ENCODE assay signal across 19 cellular contexts in the genomic region with DNA sequence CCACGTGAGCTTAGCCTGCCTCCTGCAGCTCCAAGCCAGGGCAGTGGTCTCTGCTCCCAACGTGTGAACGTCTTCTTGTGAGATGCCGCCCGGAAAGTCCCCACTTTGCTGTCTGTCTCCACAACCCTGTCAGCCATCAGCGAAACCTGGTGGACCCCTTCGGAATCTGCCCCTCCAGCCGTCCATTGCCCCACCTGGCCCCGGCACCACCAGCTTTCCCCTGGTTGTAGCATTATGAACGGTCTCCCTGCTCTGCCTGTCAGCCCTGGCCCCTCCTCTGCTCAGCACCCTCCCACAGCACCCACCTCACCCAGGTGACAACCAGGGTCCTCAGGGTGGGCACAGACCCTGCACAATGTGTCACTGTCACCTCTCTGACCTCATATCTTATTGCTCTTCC.
DNase-seq lines count a peak whose midpoint lies in the region; ATAC-seq, FAIRE-seq and TF ChIP-seq lines count a peak whose summit lies in the region.
"Had no signal": no experiment of that assay in that cellular context is flagged by ENCODE, and none has a peak within 500 bp of the region (broad histone marks: within the 10 kb centered on the region; RNA-seq: fewer than 3 reads in every experiment).

No MANE protein-coding gene starts in this region.

- 89 to 94% (median 92%) methylated on average over 9 to 10 of the region's 10 CpGs for WGBS in heart left ventricle, 4 donors
- WGBS in right cardiac atrium: 92% methylated on average over 10 of the region's 10 CpGs
- WGBS in neuronal stem cell (ENCODE audit: extremely low coverage in 2 of 2, insufficient read length in 2 of 2, insufficient replicate concordance in 1 of 2), 2 donors: no CpG with 5 or more reads among the region's 10 CpGs

- intact Hi-C loops in heart left ventricle (cut with DNase I) (no loop called here), left ventricle myocardium superior (cut with micrococcal nuclease) (no loop called here), right cardiac atrium (cut with DNase I) (no loop called here), Right ventricle myocardium inferior (cut with DNase I) (no loop called here)

- ATAC-seq in heart left ventricle (no peak), left ventricle myocardium superior (no peak), right cardiac atrium (no peak), Right ventricle myocardium inferior (no peak)
- no peak for ATAC-seq in stimulated activated effector memory CD8-positive, alpha-beta T cell treated with anti-CD3 and anti-CD28 coated beads, Interleukin-12 subunit alpha, Interleukin-12 subunit beta, amount 100 ng/mL, for 72 hours
- ATAC-seq: A549; CD8-positive, alpha-beta T cell; GM23338 had no signal

- no peak overlapping the region for H3K14ac ChIP-seq in neuronal stem cell (ENCODE audit: low read length)

- no peak overlapping the region for H2BK15ac ChIP-seq in neuronal stem cell (ENCODE audit: low read length)

- peak overlapping the region in 9 of 12 donors; percentile 29 to 70 (median 50) for H3K27ac ChIP-seq in heart left ventricle
- peak overlapping the region; percentile 31 for H3K27ac ChIP-seq in right cardiac atrium (ENCODE audit: low read length)
- H3K27ac ChIP-seq in neuronal stem cell (replicated peaks; ENCODE audit: low read length): no peak overlapping the region
- H3K27ac ChIP-seq: 22Rv1; A549; BLaER1 treated with 17β-estradiol and CSF1 and Interleukin-3, amounts not matched to agents 10 nM and 100 nM had no signal

- H3K36me3 ChIP-seq in heart left ventricle (no peaks in the 10 kb centered on the region), neuronal stem cell (replicated peaks in 1 of 2; ENCODE audit: control insufficient read depth in 2 of 2, insufficient read depth in 2 of 2, low read length in 2 of 2) (no peaks in the 10 kb centered on the region)
- H3K36me3 ChIP-seq: BLaER1 treated with 17β-estradiol and CSF1 and Interleukin-3, amounts not matched to agents 10 nM and 100 nM had no signal

- TF ChIP-seq POLR2A in heart left ventricle (IDR thresholded peaks at IDR 0.05): no peak

- H2AFZ ChIP-seq in neuronal stem cell (ENCODE audit: low read length): no peak overlapping the region
- H2AFZ ChIP-seq: GM23338 had no signal

- no peak for TF ChIP-seq CTCF in heart left ventricle (IDR thresholded peaks at IDR 0.05)

- peaks cover 5% of the 10 kb centered on the region for H3K4me1 Mint-ChIP-seq in stimulated activated effector memory CD8-positive, alpha-beta T cell treated with anti-CD3 and anti-CD28 coated beads, Interleukin-12 subunit alpha, Interleukin-12 subunit beta, amount 100 ng/mL, for 72 hours

- H3K4ac ChIP-seq in neuronal stem cell (ENCODE audit: low read length): no peak overlapping the region

- no peak overlapping the region for H4K8ac ChIP-seq in neuronal stem cell (ENCODE audit: low read depth, low read length)

- no peaks in the 10 kb centered on the region for H3K36me3 Mint-ChIP-seq in stimulated activated effector memory CD8-positive, alpha-beta T cell treated with anti-CD3 and anti-CD28 coated beads, Interleukin-12 subunit alpha, Interleukin-12 subunit beta, amount 100 ng/mL, for 72 hours
- H3K36me3 Mint-ChIP-seq: CD8-positive, alpha-beta T cell had no signal

- no peak overlapping the region for H2BK120ac ChIP-seq in neuronal stem cell (ENCODE audit: low read depth, low read length)

- H3K4me3 ChIP-seq in heart left ventricle (no peak overlapping the region), right cardiac atrium (ENCODE audit: low read length) (no peak overlapping the region), neuronal stem cell (ENCODE audit: low read length in 2 of 2) (no peak overlapping the region)
- H3K4me3 ChIP-seq: A549; BLaER1 treated with 17β-estradiol and CSF1 and Interleukin-3, amounts not matched to agents 10 nM and 100 nM; GM23338 had no signal

- H3K4me1 ChIP-seq in heart left ventricle (peaks cover 0 to 42% (median 30%) of the 10 kb centered on the region in 12 donors), right cardiac atrium (ENCODE audit: control insufficient read depth, insufficient read depth, low read length) (peaks cover 4% of the 10 kb centered on the region), neuronal stem cell (ENCODE audit: control insufficient read depth in 2 of 2, insufficient read depth in 1 of 2, low read depth in 1 of 2, low read length in 2 of 2) (peaks cover 3 to 4% of the 10 kb centered on the region in 2 donors)
- H3K4me1 ChIP-seq: A549 had no signal

- no peak overlapping the region for H3K4me3 Mint-ChIP-seq in stimulated activated effector memory CD8-positive, alpha-beta T cell treated with anti-CD3 and anti-CD28 coated beads, Interleukin-12 subunit alpha, Interleukin-12 subunit beta, amount 100 ng/mL, for 72 hours
- H3K4me3 Mint-ChIP-seq: CD8-positive, alpha-beta T cell; GM23338 had no signal

- H3K4me2 ChIP-seq in neuronal stem cell (ENCODE audit: insufficient read depth, low read length, poor library complexity, severe bottlenecking): peak overlapping the region; percentile 3
- H3K4me2 ChIP-seq: A549, GM23338 had no signal

- no peaks in the 10 kb centered on the region for H3K9me3 ChIP-seq in heart left ventricle
- H3K9me3 ChIP-seq in right cardiac atrium (ENCODE audit: control insufficient read depth, low read length): no peaks in the 10 kb centered on the region
- H3K9me3 ChIP-seq in neuronal stem cell (replicated peaks in 1 of 2; ENCODE audit: control insufficient read depth in 2 of 2, insufficient read depth in 1 of 2, low read depth in 1 of 2, low read length in 2 of 2): no peaks in the 10 kb centered on the region
- H3K9me3 ChIP-seq: A549; BLaER1 treated with 17β-estradiol and CSF1 and Interleukin-3, amounts not matched to agents 10 nM and 100 nM had no signal

- no peak overlapping the region for H3K9ac ChIP-seq in neuronal stem cell (ENCODE audit: low read depth, low read length, poor library complexity)
- H3K9ac ChIP-seq: BLaER1 treated with 17β-estradiol and CSF1 and Interleukin-3, amounts not matched to agents 10 nM and 100 nM had no signal

- H3K27ac Mint-ChIP-seq in stimulated activated effector memory CD8-positive, alpha-beta T cell treated with anti-CD3 and anti-CD28 coated beads, Interleukin-12 subunit alpha, Interleukin-12 subunit beta, amount 100 ng/mL, for 72 hours: peak overlapping the region; percentile 18
- H3K27ac Mint-ChIP-seq: CD8-positive, alpha-beta T cell; GM23338 had no signal

- H4K91ac ChIP-seq in neuronal stem cell (ENCODE audit: low read depth, low read length, poor library complexity): no peak overlapping the region

- no peak for DNase-seq in heart left ventricle
- DNase-seq in left ventricle myocardium superior: no peak
- no peak for DNase-seq in right cardiac atrium
- no peak for DNase-seq in Right ventricle myocardium inferior (ENCODE audit: missing footprints)
- no peak for DNase-seq in neuronal stem cell (ENCODE audit: low spot score)
- DNase-seq in stimulated activated effector memory CD8-positive, alpha-beta T cell treated with anti-CD3 and anti-CD28 coated beads, Interleukin-12 subunit alpha, Interleukin-12 subunit beta, amount 100 ng/mL, for 72 hours (ENCODE audit: low spot score in 2 of 2): no peak
- DNase-seq in epidermal melanocyte (ENCODE audit: insufficient read length, low spot score): no peak
- no peak for DNase-seq in HTR-8/SVneo (ENCODE audit: insufficient read length, low spot score)
- DNase-seq: AML-193; Calu3; CD8-positive, alpha-beta T cell; DMS79 treated with DMSO at 0.1 percent for 48 hours; GF-D8; HCEC 1CT had no signal

- FAIRE-seq in HTR-8/SVneo (lab: Jason Lieb, UNC): no peak
- FAIRE-seq: A549, H54 had no signal

- peak overlapping the region; percentile 43 for H3K23ac ChIP-seq in neuronal stem cell (ENCODE audit: low read depth, low read length, poor library complexity)

- no peaks in the 10 kb centered on the region for H3K79me1 ChIP-seq in neuronal stem cell (ENCODE audit: low read depth, low read length)

- no peak overlapping the region for H2BK5ac ChIP-seq in neuronal stem cell (ENCODE audit: low read length)

- no peaks in the 10 kb centered on the region for H3K9me3 Mint-ChIP-seq in stimulated activated effector memory CD8-positive, alpha-beta T cell treated with anti-CD3 and anti-CD28 coated beads, Interleukin-12 subunit alpha, Interleukin-12 subunit beta, amount 100 ng/mL, for 72 hours
- H3K9me3 Mint-ChIP-seq: CD8-positive, alpha-beta T cell; GM23338 had no signal

- H2BK12ac ChIP-seq in neuronal stem cell (ENCODE audit: low read length): no peak overlapping the region

- H3K27me3 ChIP-seq in heart left ventricle (no peaks in the 10 kb centered on the region), right cardiac atrium (ENCODE audit: control insufficient read depth, insufficient read depth) (no peaks in the 10 kb centered on the region), neuronal stem cell (ENCODE audit: control insufficient read depth in 3 of 3, insufficient read depth in 3 of 3, low read depth in 1 of 3, low read length in 3 of 3) (peaks cover 0 to 14% (median 0%) of the 10 kb centered on the region in 3 experiments)

- H3K18ac ChIP-seq in neuronal stem cell (ENCODE audit: low read length): peak overlapping the region; percentile 57

- peak overlapping the region; percentile 3 for H2AK5ac ChIP-seq in neuronal stem cell (ENCODE audit: low read depth, low read length)
